Comparison of ENCODE assay signal across 8 cellular contexts in genomic region chr7:47180268-47180826, GRCh38.
DNase-seq lines count a peak whose midpoint lies in the region; ATAC-seq, FAIRE-seq and TF ChIP-seq lines count a peak whose summit lies in the region.

No MANE protein-coding gene starts in this region.

- no peak overlapping the region for H3K4me3 Mint-ChIP-seq in T-helper 17 cell

- no peak for ATAC-seq in T-helper 17 cell

- no TSS peak for BruUV-seq in endothelial cell of umbilical vein (replicated peaks; lab: Mats Ljungman, UMichigan)

- no peak overlapping the region for H3K27ac Mint-ChIP-seq in T-helper 17 cell

- TF ChIP-seq CTCF in OCI-LY3 (IDR thresholded peaks at IDR 0.05; ENCODE audit: low read depth, low read length) (peak; percentile 79), endothelial cell of umbilical vein (IDR thresholded peaks at IDR 0.05; ENCODE audit: extremely low read depth in 1 of 2, insufficient read depth in 1 of 2, low read depth in 1 of 2, low read length in 2 of 2) (peak; percentile 69 to 74)

- peaks cover 13% of the 10 kb centered on the region; the same call in 1 of the 2 replicates for H3K27me3 ChIP-seq in OCI-LY3 (ENCODE audit: low read depth, low read length)
- no peaks in the 10 kb centered on the region for H3K27me3 ChIP-seq in endothelial cell of umbilical vein (ENCODE audit: control insufficient read depth in 2 of 2, insufficient read depth in 2 of 2, low read length in 2 of 2)

- H2AFZ ChIP-seq in OCI-LY3 (ENCODE audit: low read depth, low read length) (no peak overlapping the region), endothelial cell of umbilical vein (ENCODE audit: low read depth, low read length) (no peak overlapping the region)

- H3K27ac ChIP-seq in OCI-LY3 (ENCODE audit: low read length) = no peak overlapping the region
- H3K27ac ChIP-seq in endothelial cell of umbilical vein (ENCODE audit: insufficient read depth, low read depth, low read length) = no peak overlapping the region

- no peaks in the 10 kb centered on the region for H3K36me3 Mint-ChIP-seq in T-helper 17 cell (ENCODE audit: low read depth)

- no peak for TF ChIP-seq POLR2A in endothelial cell of umbilical vein (IDR thresholded peaks at IDR 0.05; ENCODE audit: low read depth, low read length)

- 0 out of 2 replicates have a peak overlapping the region, but pooled peaks have one; percentile 9 for H3K4me2 ChIP-seq in OCI-LY3 (ENCODE audit: low read length)
- H3K4me2 ChIP-seq in endothelial cell of umbilical vein (ENCODE audit: insufficient read depth, low read length) = no peak overlapping the region

- no peaks in the 10 kb centered on the region for H3K9me3 ChIP-seq in OCI-LY3 (ENCODE audit: insufficient read depth, low read length)
- H3K9me3 ChIP-seq in endothelial cell of umbilical vein (replicated peaks; ENCODE audit: control insufficient read depth, insufficient read depth, low read length) = no peaks in the 10 kb centered on the region
- no peaks in the 10 kb centered on the region for H3K9me3 ChIP-seq in T-helper 17 cell (ENCODE audit: control insufficient read depth, low read length, poor library complexity, severe bottlenecking)

- H3K36me3 ChIP-seq in OCI-LY3 (replicated peaks; ENCODE audit: low read depth, low read length) = no peaks in the 10 kb centered on the region
- H3K36me3 ChIP-seq in endothelial cell of umbilical vein (ENCODE audit: control insufficient read depth in 2 of 2, extremely low read depth in 1 of 2, insufficient read depth in 2 of 2, low read length in 2 of 2) = no peaks in the 10 kb centered on the region

- CTCF ChIA-PET in endothelial cell of umbilical vein (lab: Charles Lee) = interaction anchor here (1.0 to 10.5 kb wide), 6 partner anchors 8 to 1317 kb away, joined by 3 to 149 read pairs (median 6); partner anchors contain the start of gene IGFBP3

- H3K4me3 ChIP-seq in OCI-LY3 (ENCODE audit: low read length) (no peak overlapping the region), endothelial cell of umbilical vein (replicated peaks in 1 of 3; ENCODE audit: insufficient read depth in 1 of 3, low read depth in 1 of 3, low read length in 3 of 3) (no peak overlapping the region)

- H3K79me2 ChIP-seq in OCI-LY3 (ENCODE audit: low read length) (no peaks in the 10 kb centered on the region), endothelial cell of umbilical vein (ENCODE audit: control insufficient read depth, insufficient read depth, low read length) (no peaks in the 10 kb centered on the region)

- POLR2A ChIA-PET in endothelial cell of umbilical vein (lab: Charles Lee) = no interaction called here

- H3K9ac ChIP-seq in OCI-LY3 (ENCODE audit: low read length) (no peak overlapping the region), endothelial cell of umbilical vein (replicated peaks; ENCODE audit: extremely low read depth, insufficient read depth, low read length) (no peak overlapping the region)

- dilution Hi-C loops in endothelial cell of umbilical vein (cut with MboI; ENCODE audit: extremely low pct_ligation_motif_present, low sequenced_read_pairs) = no loop called here

- H3K4me1 ChIP-seq in OCI-LY3 (ENCODE audit: low read length) (no peaks in the 10 kb centered on the region), endothelial cell of umbilical vein (ENCODE audit: control insufficient read depth, extremely low read depth, insufficient read depth, low read length) (no peaks in the 10 kb centered on the region)

- H3K9me1 ChIP-seq in endothelial cell of umbilical vein (replicated peaks; ENCODE audit: control insufficient read depth, extremely low read depth, insufficient read depth, low read length) = no peaks in the 10 kb centered on the region

- no peaks in the 10 kb centered on the region for H3K27me3 Mint-ChIP-seq in T-helper 17 cell

- H4K20me1 ChIP-seq in OCI-LY3 (ENCODE audit: insufficient read depth, low read length) (no peaks in the 10 kb centered on the region), endothelial cell of umbilical vein (replicated peaks; ENCODE audit: control insufficient read depth, extremely low read depth, insufficient read depth, low read length) (no peaks in the 10 kb centered on the region)

- DNase-seq in Ammon's horn (ENCODE audit: low spot score) (peak; percentile 79), GM18507 (ENCODE audit: extremely low spot score, insufficient read length, low read depth) (peak; percentile 23), HTR-8/SVneo (ENCODE audit: insufficient read length, low spot score) (peak; percentile 69), endothelial cell of umbilical vein (ENCODE audit: low read depth, low spot score) (peak; percentile 51), mucosa of gallbladder (ENCODE audit: low spot score) (peak; percentile 63), T-helper 17 cell (no peak)
- DNase-seq in activated CD8-positive, alpha-beta memory T cell treated with anti-CD3 and anti-CD28 coated beads, Interleukin-2, amount 50 U/mL, for 4 hours = no peak

- no peaks in the 10 kb centered on the region for H3K4me1 Mint-ChIP-seq in T-helper 17 cell

- FAIRE-seq in GM18507 (lab: Jason Lieb, UNC) = peak; percentile 75
- FAIRE-seq in HTR-8/SVneo (lab: Jason Lieb, UNC) = no peak
- FAIRE-seq in endothelial cell of umbilical vein (lab: Jason Lieb, UNC) = peak; percentile 85

- intact Hi-C loops in endothelial cell of umbilical vein (cut with micrococcal nuclease) = loop anchor here (1.0 to 2.0 kb wide), 4 partner anchors 828 to 1289 kb away; no protein-coding TSS in a partner anchor

TF ChIP-seq in endothelial cell of umbilical vein, 7 proteins besides CTCF, POLR2A, EP300 and RAD21:
- TF ChIP-seq MAX (IDR thresholded peaks at IDR 0.05; ENCODE audit: insufficient read depth, insufficient read length) (no peak), GATA2 (IDR thresholded peaks at IDR 0.05; ENCODE audit: insufficient read depth, insufficient read length, low read depth, low read length) (no peak), JUN (IDR thresholded peaks at IDR 0.05; ENCODE audit: borderline replicate concordance, insufficient read depth, insufficient read length, low read depth) (no peak), POLR2AphosphoS5 (IDR thresholded peaks at IDR 0.05; ENCODE audit: insufficient read depth, low read depth, low read length) (no peak), MYC (IDR thresholded peaks at IDR 0.05; ENCODE audit: low read depth, low read length) (no peak), EZH2 (IDR thresholded peaks at IDR 0.05; ENCODE audit: borderline replicate concordance, low read depth, low read length, severe bottlenecking) (no peak), FOS (IDR thresholded peaks at IDR 0.05; ENCODE audit: borderline replicate concordance, insufficient read depth, low read length) (no peak)

Comparison
In these comparisons a context has a peak if more than half of its experiments do, and no peak if none do; other contexts are left out.
1. DNase-seq: peak in Ammon's horn (single experiment), GM18507 (single experiment), HTR-8/SVneo (single experiment), endothelial cell of umbilical vein (single experiment) and mucosa of gallbladder (single experiment); none in activated CD8-positive, alpha-beta memory T cell treated with anti-CD3 and anti-CD28 coated beads, Interleukin-2, amount 50 U/mL, for 4 hours (single experiment) and T-helper 17 cell (0 of 3).